Comparison of ENCODE assay signal across 16 cellular contexts in genomic region chr14:72790887-72791566, GRCh38.
DNase-seq lines count a peak whose midpoint lies in the region; ATAC-seq and TF ChIP-seq lines count a peak whose summit lies in the region.
"Had no signal": no experiment of that assay in that cellular context is flagged by ENCODE, and none has a peak within 500 bp of the region (broad histone marks: within the 10 kb centered on the region; RNA-seq: fewer than 3 reads in every experiment).

No MANE protein-coding gene starts in this region.

- H3K9me3 ChIP-seq in endodermal cell (ENCODE audit: control insufficient read depth, low read length): no peaks in the 10 kb centered on the region
- H3K9me3 ChIP-seq in MM.1S (replicated peaks; ENCODE audit: insufficient read depth, low read length): no peaks in the 10 kb centered on the region
- H3K9me3 ChIP-seq: MG63, transverse colon had no signal

- 88 to 100% methylated on average over 1 to 9 of the region's 10 CpGs for WGBS in endodermal cell (ENCODE audit: insufficient coverage in 1 of 2, insufficient read length in 1 of 2), 2 experiments

- peaks cover 53% of the 10 kb centered on the region for H3K4me1 Mint-ChIP-seq in activated B cell treated with CpG ODN at 0.5 μM for 24 hours
- H3K4me1 Mint-ChIP-seq in endodermal cell: peaks cover 7% of the 10 kb centered on the region
- H3K4me1 Mint-ChIP-seq in activated CD8-positive, alpha-beta memory T cell treated with anti-CD3 and anti-CD28 coated beads, Interleukin-2, amount 10 ng/mL, durations not matched to agents 7 days and 5 days: peaks cover 3% of the 10 kb centered on the region

- H3F3A ChIP-seq in MM.1S (ENCODE audit: insufficient read depth, low read length): no peaks in the 10 kb centered on the region

- intact Hi-C loops in activated B cell treated with CpG ODN at 0.5 μM for 24 hours (cut with micrococcal nuclease): no loop called here

- H3K36me3 ChIP-seq in endodermal cell (ENCODE audit: control insufficient read depth, insufficient read depth, low read length) (no peaks in the 10 kb centered on the region), MM.1S (replicated peaks; ENCODE audit: insufficient read depth, low read length) (no peaks in the 10 kb centered on the region)
- H3K36me3 ChIP-seq: MG63, transverse colon had no signal

- H2AFZ ChIP-seq in MM.1S (ENCODE audit: low read length): no peak overlapping the region

- CTCF ChIA-PET in activated B cell treated with CpG ODN at 0.5 μM for 24 hours (lab: Charles Lee): interaction anchor here (0.9 kb wide), 1 partner anchor 158 kb away, joined by 3 read pairs; no protein-coding TSS in a partner anchor
- CTCF ChIA-PET in activated CD8-positive, alpha-beta memory T cell treated with anti-CD3 and anti-CD28 coated beads, Interleukin-2, amount 10 ng/mL, durations not matched to agents 7 days and 5 days (lab: Charles Lee): no interaction called here

- POLR2A ChIA-PET in activated B cell treated with CpG ODN at 0.5 μM for 24 hours (lab: Charles Lee): no interaction called here

- TF ChIP-seq CTCF in activated B cell treated with CpG ODN at 0.5 μM for 24 hours (IDR thresholded peaks at IDR 0.05): no peak
- TF ChIP-seq CTCF in endodermal cell (conservative IDR thresholded peaks at IDR 0.05): no peak
- TF ChIP-seq CTCF in MM.1S (IDR thresholded peaks at IDR 0.05; ENCODE audit: low read length): no peak

- H3K4me3 ChIP-seq in endodermal cell (ENCODE audit: low read length) (no peak overlapping the region), MM.1S (ENCODE audit: low read length) (no peak overlapping the region)
- H3K4me3 ChIP-seq: MG63, transverse colon had no signal

- peak overlapping the region; percentile 50 for H3K4me3 Mint-ChIP-seq in activated B cell treated with CpG ODN at 0.5 μM for 24 hours
- H3K4me3 Mint-ChIP-seq in endodermal cell: no peak overlapping the region
- no peak overlapping the region for H3K4me3 Mint-ChIP-seq in activated CD8-positive, alpha-beta memory T cell treated with anti-CD3 and anti-CD28 coated beads, Interleukin-2, amount 10 ng/mL, durations not matched to agents 7 days and 5 days
- H3K4me3 Mint-ChIP-seq: dendritic cell treated with granulocyte-macrophage colony-stimulating factor and Interleukin-4, amounts not matched to agents 40 ng/mL and 50 ng/mL, for 4 days had no signal

- no peak overlapping the region for H3K27ac ChIP-seq in endodermal cell (ENCODE audit: low read depth, low read length)
- H3K27ac ChIP-seq in substantia nigra (ENCODE audit: low read depth, low read length, poor library complexity, severe bottlenecking): peak overlapping the region; percentile 77
- no peak overlapping the region for H3K27ac ChIP-seq in MM.1S (ENCODE audit: low read length)
- H3K27ac ChIP-seq: transverse colon had no signal

- H4K20me1 ChIP-seq in MM.1S (ENCODE audit: insufficient read depth, low read length): no peaks in the 10 kb centered on the region

- no peak overlapping the region for H3K9ac ChIP-seq in endodermal cell (ENCODE audit: extremely low read depth, low read length, poor library complexity, severe bottlenecking)
- H3K9ac ChIP-seq in MM.1S (ENCODE audit: low read length): no peak overlapping the region

- H3K36me3 Mint-ChIP-seq in activated B cell treated with CpG ODN at 0.5 μM for 24 hours (ENCODE audit: low read depth) (no peaks in the 10 kb centered on the region), endodermal cell (ENCODE audit: low read depth) (no peaks in the 10 kb centered on the region)
- H3K36me3 Mint-ChIP-seq in activated CD8-positive, alpha-beta memory T cell treated with anti-CD3 and anti-CD28 coated beads, Interleukin-2, amount 10 ng/mL, durations not matched to agents 7 days and 5 days: no peaks in the 10 kb centered on the region

- no peaks in the 10 kb centered on the region for H3K9me2 ChIP-seq in MM.1S (replicated peaks; ENCODE audit: insufficient read depth, low read length)

- no peaks in the 10 kb centered on the region for H3K9me3 Mint-ChIP-seq in activated B cell treated with CpG ODN at 0.5 μM for 24 hours
- no peaks in the 10 kb centered on the region for H3K9me3 Mint-ChIP-seq in endodermal cell
- no peaks in the 10 kb centered on the region for H3K9me3 Mint-ChIP-seq in activated CD8-positive, alpha-beta memory T cell treated with anti-CD3 and anti-CD28 coated beads, Interleukin-2, amount 10 ng/mL, durations not matched to agents 7 days and 5 days (ENCODE audit: low read depth)
- H3K9me3 Mint-ChIP-seq: dendritic cell treated with granulocyte-macrophage colony-stimulating factor and Interleukin-4, amounts not matched to agents 40 ng/mL and 50 ng/mL, for 4 days had no signal

- H3K27me3 ChIP-seq in endodermal cell (ENCODE audit: control insufficient read depth, insufficient read depth, low read length, poor library complexity, severe bottlenecking) (no peaks in the 10 kb centered on the region), MM.1S (replicated peaks; ENCODE audit: insufficient read depth, low read length) (no peaks in the 10 kb centered on the region)
- H3K27me3 ChIP-seq: MG63, transverse colon had no signal

- H3K4me1 ChIP-seq in endodermal cell (ENCODE audit: control insufficient read depth, insufficient read depth, low read length): no peaks in the 10 kb centered on the region
- no peaks in the 10 kb centered on the region for H3K4me1 ChIP-seq in MM.1S (ENCODE audit: low read length)
- H3K4me1 ChIP-seq: transverse colon had no signal

- DNase-seq in activated B cell treated with CpG ODN at 0.5 μM for 24 hours: no peak
- peak; percentile 34 for DNase-seq in endodermal cell
- peak; percentile 20 for DNase-seq in midbrain (lab: John Stamatoyannopoulos, UW)
- peak in 23 of 49 donors; percentile 20 to 54 (median 31) for DNase-seq in substantia nigra (lab: John Stamatoyannopoulos, UW)
- DNase-seq in mucosa of gallbladder (ENCODE audit: low spot score): no peak
- DNase-seq in activated CD8-positive, alpha-beta memory T cell treated with anti-CD3 and anti-CD28 coated beads, Interleukin-2, amount 10 ng/mL, durations not matched to agents 7 days and 5 days: no peak
- no peak for DNase-seq in MM.1S
- DNase-seq: activated gamma-delta T cell, DMS 273 treated with DMSO at 0.1 percent for 48 hours, MG63, NCI-H187, SHP77, T-helper 2 cell, transverse colon had no signal

- no peaks in the 10 kb centered on the region for H3K27me3 Mint-ChIP-seq in activated B cell treated with CpG ODN at 0.5 μM for 24 hours
- H3K27me3 Mint-ChIP-seq in endodermal cell (ENCODE audit: insufficient read depth): peaks cover 2% of the 10 kb centered on the region
- peaks cover 14% of the 10 kb centered on the region for H3K27me3 Mint-ChIP-seq in activated CD8-positive, alpha-beta memory T cell treated with anti-CD3 and anti-CD28 coated beads, Interleukin-2, amount 10 ng/mL, durations not matched to agents 7 days and 5 days

- ATAC-seq in activated B cell treated with CpG ODN at 0.5 μM for 24 hours (ENCODE audit: low read depth): no peak
- ATAC-seq in activated CD8-positive, alpha-beta memory T cell treated with anti-CD3 and anti-CD28 coated beads, Interleukin-2, amount 10 ng/mL, durations not matched to agents 7 days and 5 days: no peak
- ATAC-seq: activated CD4-positive, CD25-positive, alpha-beta regulatory T cell treated with anti-CD3 and anti-CD28 coated beads, Interleukin-2, amount 50 U/mL, for 24 hours had no signal

- H3K27ac Mint-ChIP-seq in activated B cell treated with CpG ODN at 0.5 μM for 24 hours (peak overlapping the region; percentile 46), endodermal cell (no peak overlapping the region)
- H3K27ac Mint-ChIP-seq in activated CD8-positive, alpha-beta memory T cell treated with anti-CD3 and anti-CD28 coated beads, Interleukin-2, amount 10 ng/mL, durations not matched to agents 7 days and 5 days: no peak overlapping the region
- H3K27ac Mint-ChIP-seq: dendritic cell treated with granulocyte-macrophage colony-stimulating factor and Interleukin-4, amounts not matched to agents 40 ng/mL and 50 ng/mL, for 4 days had no signal

- peaks cover 87% of the 10 kb centered on the region for H3K79me2 ChIP-seq in MM.1S (ENCODE audit: low read length)

- H3K4me2 ChIP-seq in MM.1S (ENCODE audit: low read depth, low read length): no peak overlapping the region

Comparison
In these comparisons a context has a peak if more than half of its experiments do, and no peak if none do; other contexts are left out.
1. DNase-seq: peak in endodermal cell (single experiment) and midbrain (single experiment); none in activated B cell treated with CpG ODN at 0.5 μM for 24 hours (single experiment), mucosa of gallbladder (single experiment), activated CD8-positive, alpha-beta memory T cell treated with anti-CD3 and anti-CD28 coated beads, Interleukin-2, amount 10 ng/mL, durations not matched to agents 7 days and 5 days (single experiment) and MM.1S (single experiment).